ENCODE assay signal across 17 cellular contexts in the genomic region with DNA sequence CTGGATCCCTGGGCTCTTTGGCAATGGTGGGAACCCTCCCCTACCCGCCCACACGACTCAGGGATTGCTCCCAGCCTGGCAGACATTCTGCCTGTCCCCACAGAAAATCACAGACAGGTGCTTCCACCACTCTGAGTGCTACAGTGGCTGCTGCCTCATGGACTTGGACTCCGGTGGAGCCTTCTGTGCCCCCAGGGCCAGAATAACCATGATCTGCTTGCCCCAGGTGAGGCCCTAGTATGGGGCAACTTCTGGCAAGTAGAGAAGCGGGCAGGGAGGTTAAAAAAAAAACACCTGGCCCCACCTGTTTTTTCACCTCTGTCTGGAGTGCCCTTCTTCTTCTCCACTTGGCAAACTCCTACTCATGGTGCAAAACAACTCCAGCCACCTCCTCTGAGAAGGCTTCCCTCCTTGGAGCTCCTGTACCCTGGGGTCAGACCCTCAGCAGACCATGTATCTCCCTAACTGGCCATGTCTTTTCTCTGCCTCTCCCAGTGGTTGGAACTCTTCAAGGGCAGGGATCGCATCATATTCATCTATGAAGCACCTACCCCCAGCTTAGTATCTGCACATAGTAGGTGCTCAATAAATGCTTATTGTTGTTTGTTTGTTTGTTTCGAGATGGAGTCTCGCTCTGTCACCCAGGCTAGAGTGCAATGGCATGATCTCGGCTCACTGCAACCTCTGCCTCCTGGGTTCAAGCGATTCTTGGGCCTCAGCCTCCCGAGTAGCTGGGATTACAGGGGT. TPM values are rescaled to one million over a fixed set of nuclear protein-coding genes. Genes with fewer than 3 reads are reported as not detected.
DNase-seq lines count a peak whose midpoint lies in the region; ATAC-seq and TF ChIP-seq lines count a peak whose summit lies in the region.
"Had no signal": no experiment of that assay in that cellular context is flagged by ENCODE, and none has a peak within 500 bp of the region (broad histone marks: within the 10 kb centered on the region; RNA-seq: fewer than 3 reads in every experiment).

No MANE protein-coding gene starts in this region.

- POLR2A ChIA-PET in IMR-90 (lab: Charles Lee; ENCODE audit: unreplicated experiment), result no interaction called here

- H3K27ac Mint-ChIP-seq in stimulated activated memory B cell treated with anti-CD40 and anti-IgM and Interleukin-4, amounts not matched to agents 10 μg/mL and 1 μg/mL and 100 μg/mL, for 72 hours, result no peak overlapping the region
- H3K27ac Mint-ChIP-seq: activated T-cell treated with anti-CD3 and anti-CD28 coated beads, Interleukin-2, amount 50 U/mL, for 24 hours had no signal

- H2BK20ac ChIP-seq in IMR-90 (ENCODE audit: low read depth, low read length), result no peak overlapping the region

- peaks cover 48% of the 10 kb centered on the region for H3K27me3 ChIP-seq in IMR-90 (ENCODE audit: control insufficient read depth, insufficient read depth, low read length)
- peaks cover 9% of the 10 kb centered on the region for H3K27me3 ChIP-seq in iPS-18a (ENCODE audit: control insufficient read depth, insufficient read depth, low read length)

- H3K9me3 Mint-ChIP-seq in activated T-cell treated with anti-CD3 and anti-CD28 coated beads, Interleukin-2, amount 50 U/mL, for 4 hours, result no peaks in the 10 kb centered on the region
- H3K9me3 Mint-ChIP-seq in stimulated activated memory B cell treated with anti-CD40 and anti-IgM and Interleukin-4, amounts not matched to agents 10 μg/mL and 1 μg/mL and 100 μg/mL, for 72 hours, result no peaks in the 10 kb centered on the region
- H3K9me3 Mint-ChIP-seq: activated T-cell treated with anti-CD3 and anti-CD28 coated beads, Interleukin-2, amount 50 U/mL, for 24 hours had no signal

- no peak overlapping the region for H3K4ac ChIP-seq in IMR-90 (ENCODE audit: low read depth, low read length)

- no peak overlapping the region for H3K56ac ChIP-seq in IMR-90 (ENCODE audit: extremely low read depth, insufficient read depth, low read length)

- no peak overlapping the region for H2BK15ac ChIP-seq in IMR-90 (ENCODE audit: low read depth, low read length)

- CTCF ChIA-PET in IMR-90 (lab: Yijun Ruan, JAX), result no interaction called here

- H3K14ac ChIP-seq in IMR-90 (replicated peaks; ENCODE audit: low read depth, low read length), result no peak overlapping the region

- WGBS in IMR-90 (ENCODE audit: extremely low coverage in 2 of 2, insufficient read length in 1 of 2), 2 experiments, result 100% methylated on average over 3 of the region's 10 CpGs; no CpG with 5 or more reads in 1 of the 2 experiments

- no peaks in the 10 kb centered on the region for H3K79me1 ChIP-seq in IMR-90 (ENCODE audit: low read depth in 1 of 2, low read length in 2 of 2)

- H3K27me3 Mint-ChIP-seq in activated T-cell treated with anti-CD3 and anti-CD28 coated beads, Interleukin-2, amount 50 U/mL, for 4 hours (ENCODE audit: low read depth), result peaks cover 36% of the 10 kb centered on the region
- H3K27me3 Mint-ChIP-seq in stimulated activated memory B cell treated with anti-CD40 and anti-IgM and Interleukin-4, amounts not matched to agents 10 μg/mL and 1 μg/mL and 100 μg/mL, for 72 hours, result peaks cover 28% of the 10 kb centered on the region

- H4K8ac ChIP-seq in IMR-90 (ENCODE audit: low read depth in 2 of 2, low read length in 2 of 2), result no peak overlapping the region

- H4K91ac ChIP-seq in IMR-90 (ENCODE audit: insufficient read depth, low read depth, low read length), result no peak overlapping the region

- TF ChIP-seq POLR2A in IMR-90 (IDR thresholded peaks at IDR 0.05; ENCODE audit: low read depth, low read length), result no peak

- H3K23ac ChIP-seq in IMR-90 (ENCODE audit: low read depth, low read length), result no peak overlapping the region

- no peak overlapping the region for H3K18ac ChIP-seq in IMR-90 (ENCODE audit: low read depth, low read length)

- H2BK120ac ChIP-seq in IMR-90 (ENCODE audit: low read depth, low read length), result no peak overlapping the region

- in situ Hi-C loops in IMR-90 (cut with MboI; ENCODE audit: low sequenced_read_pairs), result no loop called here

- H3K36me3 ChIP-seq in IMR-90 (ENCODE audit: control insufficient read depth, insufficient read depth, low read length), result no peaks in the 10 kb centered on the region
- no peaks in the 10 kb centered on the region for H3K36me3 ChIP-seq in iPS-18a (ENCODE audit: control insufficient read depth, low read depth, low read length)

- H3K27ac ChIP-seq in IMR-90 (ENCODE audit: insufficient read depth, low read length) (no peak overlapping the region), iPS-18a (ENCODE audit: low read length) (no peak overlapping the region)
- H3K27ac ChIP-seq: epithelial cell of prostate, parathyroid adenoma, skin epidermis had no signal

- peaks cover 5% of the 10 kb centered on the region for H3K4me1 Mint-ChIP-seq in activated T-cell treated with anti-CD3 and anti-CD28 coated beads, Interleukin-2, amount 50 U/mL, for 4 hours (ENCODE audit: low read depth)
- peaks cover 12% of the 10 kb centered on the region for H3K4me1 Mint-ChIP-seq in stimulated activated memory B cell treated with anti-CD40 and anti-IgM and Interleukin-4, amounts not matched to agents 10 μg/mL and 1 μg/mL and 100 μg/mL, for 72 hours

- H3K9me1 ChIP-seq in IMR-90 (ENCODE audit: insufficient read depth, low read length), result no peaks in the 10 kb centered on the region; the same call in 1 of the 2 replicates

- no peak overlapping the region for H4K5ac ChIP-seq in IMR-90 (ENCODE audit: low read depth, low read length)

- no peak overlapping the region for H2AK9ac ChIP-seq in IMR-90 (replicated peaks; ENCODE audit: low read depth, low read length, poor library complexity)

- DNase-seq in activated T-cell treated with anti-CD3 and anti-CD28 coated beads, Interleukin-2, amount 50 U/mL, for 4 hours, result no peak
- no peak for DNase-seq in activated T-cell treated with anti-CD3 and anti-CD28 coated beads for 4 hours
- DNase-seq in IMR-90, result no peak
- no peak for DNase-seq in hypothalamus (lab: John Stamatoyannopoulos, UW)
- DNase-seq in NCI-H2227 treated with DMSO at 0.1 percent for 48 hours (lab: John Stamatoyannopoulos, UW), result no peak
- DNase-seq in left lobe of liver (ENCODE audit: low spot score), result no peak
- DNase-seq: activated T-cell treated with anti-CD3 and anti-CD28 coated beads, Interleukin-2, amount 50 U/mL, for 24 hours; NCI-H748 treated with DMSO at 0.1 percent for 48 hours; RPMI8226 had no signal

- H4K20me1 ChIP-seq in IMR-90 (ENCODE audit: insufficient read depth, low read length), result no peaks in the 10 kb centered on the region; the same call in 1 of the 2 replicates

- no peak overlapping the region for H2BK5ac ChIP-seq in IMR-90 (ENCODE audit: low read depth, low read length, poor library complexity, severe bottlenecking)

- intact Hi-C loops in IMR-90 (cut with micrococcal nuclease), result no loop called here

- ATAC-seq in activated T-cell treated with anti-CD3 and anti-CD28 coated beads, Interleukin-2, amount 50 U/mL, for 4 hours, result no peak
- ATAC-seq in IMR-90 (ENCODE audit: low read depth) (no peak), left lobe of liver (no peak)
- no peak for ATAC-seq in stimulated activated memory B cell treated with anti-CD40 and anti-IgM and Interleukin-4, amounts not matched to agents 10 μg/mL and 1 μg/mL and 100 μg/mL, for 72 hours

- no peaks in the 10 kb centered on the region for H3K4me1 ChIP-seq in IMR-90 (ENCODE audit: control insufficient read depth, insufficient read depth, low read length)
- H3K4me1 ChIP-seq in iPS-18a (ENCODE audit: control insufficient read depth, low read depth, low read length), result no peaks in the 10 kb centered on the region
- H3K4me1 ChIP-seq: parathyroid adenoma had no signal

- H2AK5ac ChIP-seq in IMR-90 (ENCODE audit: low read depth, low read length), result no peak overlapping the region

- H3K9me3 ChIP-seq in IMR-90 (ENCODE audit: control insufficient read depth, insufficient read depth, low read length) (no peaks in the 10 kb centered on the region), iPS-18a (ENCODE audit: control insufficient read depth, low read depth, low read length) (no peaks in the 10 kb centered on the region)

- no peak for TF ChIP-seq RAD21 in IMR-90 (IDR thresholded peaks at IDR 0.05; ENCODE audit: low read length)

- H3K36me3 Mint-ChIP-seq in activated T-cell treated with anti-CD3 and anti-CD28 coated beads, Interleukin-2, amount 50 U/mL, for 4 hours (ENCODE audit: insufficient read depth), result no peaks in the 10 kb centered on the region
- H3K36me3 Mint-ChIP-seq in stimulated activated memory B cell treated with anti-CD40 and anti-IgM and Interleukin-4, amounts not matched to agents 10 μg/mL and 1 μg/mL and 100 μg/mL, for 72 hours, result no peaks in the 10 kb centered on the region

- no peak overlapping the region for H2AFZ ChIP-seq in IMR-90 (replicated peaks; ENCODE audit: low read length, poor library complexity)

- dilution Hi-C loops in IMR-90 (cut with HindIII; ENCODE audit: low sequenced_read_pairs, unreplicated experiment), result no loop called here

- no peak for TF ChIP-seq CTCF in IMR-90 (conservative IDR thresholded peaks at IDR 0.05; ENCODE audit: low read depth, low read length)

- no TSS peak for BruUV-seq in IMR-90 (replicated peaks; lab: Mats Ljungman, UMichigan)

- H3K4me2 ChIP-seq in IMR-90 (ENCODE audit: low read depth, low read length), result no peak overlapping the region

- H3K9ac ChIP-seq in IMR-90 (ENCODE audit: low read depth, low read length) (no peak overlapping the region), iPS-18a (ENCODE audit: low read length) (no peak overlapping the region)
- H3K9ac ChIP-seq: parathyroid adenoma had no signal

- no peak overlapping the region for H3K4me3 ChIP-seq in IMR-90 (ENCODE audit: insufficient read depth, low read depth, low read length)
- peak overlapping the region; percentile 64 for H3K4me3 ChIP-seq in iPS-18a (ENCODE audit: low read length)

- peak overlapping the region; percentile 33 for H3K4me3 Mint-ChIP-seq in activated T-cell treated with anti-CD3 and anti-CD28 coated beads, Interleukin-2, amount 50 U/mL, for 4 hours
- peak overlapping the region; percentile 64 for H3K4me3 Mint-ChIP-seq in stimulated activated memory B cell treated with anti-CD40 and anti-IgM and Interleukin-4, amounts not matched to agents 10 μg/mL and 1 μg/mL and 100 μg/mL, for 72 hours

RNA-seq across cellular contexts. Expression of a gene that starts 1.1 kb away (rescaled TPM):
- not detected for total RNA-seq in activated T-cell treated with anti-CD3 and anti-CD28 coated beads, Interleukin-2, amount 50 U/mL, for 4 hours
- not detected in 2 replicates for total RNA-seq in IMR-90 (2012; rRNA removed)
- not detected in 2 replicates for polyA plus RNA-seq in IMR-90 (2012; rRNA removed)
- polyA plus RNA-seq in IMR-90 (2012; cell fraction: cytosol; rRNA removed), result 0.76 TPM in 1 of 2 replicates, not detected in the other
- polyA plus RNA-seq in IMR-90 (2012; cell fraction: nucleus; rRNA removed; ENCODE audit: low replicate concordance), result not detected in 2 replicates
- not detected for total RNA-seq in left lobe of liver
- total RNA-seq: mesenteric fat pad; T-helper 2 cell treated with Interferon-gamma antibody and Interleukin-4, amounts not matched to agents 100 ng/mL and 5 ng/mL, for 36 hours; urinary bladder had no signal
- polyA plus RNA-seq: urinary bladder had no signal

RNA-seq across cellular contexts. Expression of a gene that starts 3.3 kb away (rescaled TPM):
- total RNA-seq in activated T-cell treated with anti-CD3 and anti-CD28 coated beads, Interleukin-2, amount 50 U/mL, for 4 hours, result not detected
- total RNA-seq in IMR-90 (2012; rRNA removed), result not detected in 2 replicates
- not detected in 2 replicates for polyA plus RNA-seq in IMR-90 (2012; rRNA removed)
- polyA plus RNA-seq in IMR-90 (2012; cell fraction: cytosol; rRNA removed), result not detected in 2 replicates
- polyA plus RNA-seq in IMR-90 (2012; cell fraction: nucleus; rRNA removed; ENCODE audit: low replicate concordance), result not detected in 2 replicates
- total RNA-seq in left lobe of liver, result not detected
- total RNA-seq: mesenteric fat pad; T-helper 2 cell treated with Interferon-gamma antibody and Interleukin-4, amounts not matched to agents 100 ng/mL and 5 ng/mL, for 36 hours; urinary bladder had no signal
- polyA plus RNA-seq: urinary bladder had no signal

RNA-seq across cellular contexts. Expression of a gene that starts 19.6 kb away (rescaled TPM):
- 1 to 10 TPM; 2.1 to 3.5 (median 2.4) TPM for total RNA-seq in activated T-cell treated with anti-CD3 and anti-CD28 coated beads, Interleukin-2, amount 50 U/mL, for 4 hours
- total RNA-seq in IMR-90 (2012; rRNA removed) (not detected in 2 replicates), left lobe of liver (6.6 TPM)
- not detected in 2 replicates for polyA plus RNA-seq in IMR-90 (2012; rRNA removed)
- not detected in 2 replicates for polyA plus RNA-seq in IMR-90 (2012; cell fraction: cytosol; rRNA removed)
- not detected in 2 replicates for polyA plus RNA-seq in IMR-90 (2012; cell fraction: nucleus; rRNA removed; ENCODE audit: low replicate concordance)
- total RNA-seq: T-helper 2 cell treated with Interferon-gamma antibody and Interleukin-4, amounts not matched to agents 100 ng/mL and 5 ng/mL, for 36 hours; urinary bladder had no signal

RNA-seq across cellular contexts. Expression of a gene that starts 27.6 kb away (rescaled TPM):
- total RNA-seq in activated T-cell treated with anti-CD3 and anti-CD28 coated beads, Interleukin-2, amount 50 U/mL, for 4 hours, result not detected
- total RNA-seq in IMR-90 (2012; rRNA removed) (not detected in 2 replicates), left lobe of liver (not detected)
- not detected in 2 replicates for polyA plus RNA-seq in IMR-90 (2012; rRNA removed)
- polyA plus RNA-seq in IMR-90 (2012; cell fraction: cytosol; rRNA removed), result not detected in 2 replicates
- not detected in 2 replicates for polyA plus RNA-seq in IMR-90 (2012; cell fraction: nucleus; rRNA removed; ENCODE audit: low replicate concordance)
- total RNA-seq: mesenteric fat pad; T-helper 2 cell treated with Interferon-gamma antibody and Interleukin-4, amounts not matched to agents 100 ng/mL and 5 ng/mL, for 36 hours; urinary bladder had no signal
- polyA plus RNA-seq: urinary bladder had no signal

RNA-seq across cellular contexts. Expression of a gene that starts 40.7 kb away (rescaled TPM):
- total RNA-seq in activated T-cell treated with anti-CD3 and anti-CD28 coated beads, Interleukin-2, amount 50 U/mL, for 4 hours, result under 1 TPM in 2 of 3 donors, not detected in 1; 0.32 to 0.43 TPM
- total RNA-seq in IMR-90 (2012; rRNA removed) (0.18 and 0.28 TPM in 2 replicates), left lobe of liver (4.6 TPM)
- polyA plus RNA-seq in IMR-90 (2012; rRNA removed), result 0.56 and 0.74 TPM in 2 replicates
- polyA plus RNA-seq in IMR-90 (2012; cell fraction: cytosol; rRNA removed), result 0.16 and 0.30 TPM in 2 replicates
- polyA plus RNA-seq in IMR-90 (2012; cell fraction: nucleus; rRNA removed; ENCODE audit: low replicate concordance), result 6.9 and 8.4 TPM in 2 replicates
- total RNA-seq: urinary bladder had no signal
